In the genomic region with DNA sequence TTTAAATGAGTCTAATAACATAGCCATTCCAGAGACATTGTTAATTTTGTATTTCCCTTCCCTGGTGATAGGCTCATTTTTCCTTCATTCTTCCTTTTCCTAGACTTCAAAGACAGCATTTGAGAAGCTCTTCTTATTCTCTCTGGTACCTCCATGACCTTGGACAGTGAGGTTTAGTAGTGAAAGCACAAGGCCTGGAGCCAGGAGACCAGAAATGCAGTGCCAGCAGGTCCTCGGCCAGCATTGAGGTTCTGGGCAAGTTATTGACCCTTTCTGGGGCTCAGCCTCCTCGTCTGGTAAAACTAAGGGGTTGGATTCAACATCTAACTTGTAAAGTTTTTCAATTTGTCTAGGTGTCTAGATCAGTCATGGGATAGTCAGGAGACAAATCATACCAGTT, we compare ENCODE assay signal across 17 cellular contexts.
DNase-seq lines count a peak whose midpoint lies in the region; ATAC-seq and TF ChIP-seq lines count a peak whose summit lies in the region.
"Had no signal": no experiment of that assay in that cellular context is flagged by ENCODE, and none has a peak within 500 bp of the region (broad histone marks: within the 10 kb centered on the region; RNA-seq: fewer than 3 reads in every experiment).

No MANE protein-coding gene starts in this region.

- H3K9me3 Mint-ChIP-seq in dendritic cell treated with granulocyte-macrophage colony-stimulating factor and Interleukin-4, amounts not matched to agents 40 ng/mL and 50 ng/mL, for 4 days: no peaks in the 10 kb centered on the region
- H3K9me3 Mint-ChIP-seq: CD4-positive, alpha-beta T cell; CD8-positive, alpha-beta T cell had no signal

- H3K4me3 Mint-ChIP-seq in dendritic cell treated with granulocyte-macrophage colony-stimulating factor and Interleukin-4, amounts not matched to agents 40 ng/mL and 50 ng/mL, for 4 days: no peak overlapping the region
- H3K4me3 Mint-ChIP-seq: B cell; CD4-positive, alpha-beta T cell; CD8-positive, alpha-beta T cell had no signal

- ATAC-seq in left ventricle myocardium superior: peak; percentile 53
- ATAC-seq in Right ventricle myocardium inferior: no peak
- ATAC-seq in HG02938 (IDR thresholded peaks at IDR 0.05; ENCODE audit: unreplicated experiment): peak; percentile 10
- ATAC-seq: CD8-positive, alpha-beta T cell had no signal

- H3K36me3 Mint-ChIP-seq in dendritic cell treated with granulocyte-macrophage colony-stimulating factor and Interleukin-4, amounts not matched to agents 40 ng/mL and 50 ng/mL, for 4 days (ENCODE audit: low read depth): no peaks in the 10 kb centered on the region
- H3K36me3 Mint-ChIP-seq: CD8-positive, alpha-beta T cell had no signal

- no peak for TF ChIP-seq CTCF in parathyroid adenoma (IDR thresholded peaks at IDR 0.05)
- no peak for TF ChIP-seq CTCF in testis (IDR thresholded peaks at IDR 0.05)

- 30 to 39% methylated on average over 2 of the region's 2 CpGs for WGBS in testis, 2 donors

- H3K9ac ChIP-seq in parathyroid adenoma: no peak overlapping the region
- H3K9ac ChIP-seq: BLaER1 treated with 17β-estradiol and CSF1 and Interleukin-3, amounts not matched to agents 10 nM and 100 nM had no signal

- H3K4me3 ChIP-seq in parathyroid adenoma (ENCODE audit: low read depth, low read length): no peak overlapping the region
- H3K4me3 ChIP-seq in testis: no peak overlapping the region
- H3K4me3 ChIP-seq: BLaER1 treated with 17β-estradiol and CSF1 and Interleukin-3, amounts not matched to agents 10 nM and 100 nM had no signal

- no peaks in the 10 kb centered on the region for H3K27me3 Mint-ChIP-seq in dendritic cell treated with granulocyte-macrophage colony-stimulating factor and Interleukin-4, amounts not matched to agents 40 ng/mL and 50 ng/mL, for 4 days

- H3K4me1 ChIP-seq in parathyroid adenoma (no peaks in the 10 kb centered on the region), testis (no peaks in the 10 kb centered on the region)
- H3K4me1 ChIP-seq: Caco-2 had no signal

- no peaks in the 10 kb centered on the region for H3K36me3 ChIP-seq in parathyroid adenoma (ENCODE audit: control insufficient read depth, insufficient read depth, low read length)
- no peaks in the 10 kb centered on the region for H3K36me3 ChIP-seq in testis (ENCODE audit: low read depth, missing control alignments)
- H3K36me3 ChIP-seq: BLaER1 treated with 17β-estradiol and CSF1 and Interleukin-3, amounts not matched to agents 10 nM and 100 nM had no signal

- H3K9me3 ChIP-seq in parathyroid adenoma (ENCODE audit: control insufficient read depth, low read length) (no peaks in the 10 kb centered on the region), testis (no peaks in the 10 kb centered on the region)
- H3K9me3 ChIP-seq: Caco-2 had no signal

- TF ChIP-seq POLR2A in testis (IDR thresholded peaks at IDR 0.05): no peak

- DNase-seq in left ventricle myocardium superior: no peak
- DNase-seq in Right ventricle myocardium inferior (ENCODE audit: missing footprints): no peak
- DNase-seq in GM03348 (ENCODE audit: low spot score): no peak
- no peak for DNase-seq in cerebellar nuclear complex (lab: John Stamatoyannopoulos, UW)
- DNase-seq in testis: no peak
- DNase-seq: 8988T, DMS79 treated with DMSO at 0.1 percent for 48 hours, GF-D8 had no signal

- H3K27ac Mint-ChIP-seq in dendritic cell treated with granulocyte-macrophage colony-stimulating factor and Interleukin-4, amounts not matched to agents 40 ng/mL and 50 ng/mL, for 4 days: peak overlapping the region; percentile 7
- H3K27ac Mint-ChIP-seq: B cell; CD4-positive, alpha-beta T cell; CD8-positive, alpha-beta T cell had no signal

- intact Hi-C loops in left ventricle myocardium superior (cut with micrococcal nuclease) (no loop called here), Right ventricle myocardium inferior (cut with DNase I) (no loop called here), testis (cut with DNase I; ENCODE audit: low total_unique reads) (no loop called here)
- intact Hi-C loops in dendritic cell treated with granulocyte-macrophage colony-stimulating factor and Interleukin-4, amounts not matched to agents 40 ng/mL and 50 ng/mL, for 4 days (cut with micrococcal nuclease): no loop called here

- no peaks in the 10 kb centered on the region for H3K79me2 ChIP-seq in parathyroid adenoma

- H3K27ac ChIP-seq in parathyroid adenoma (no peak overlapping the region), testis (no peak overlapping the region)
- H3K27ac ChIP-seq: BLaER1 treated with 17β-estradiol and CSF1 and Interleukin-3, amounts not matched to agents 10 nM and 100 nM; C4-2B had no signal

- no peaks in the 10 kb centered on the region for H3K27me3 ChIP-seq in parathyroid adenoma (ENCODE audit: control insufficient read depth, insufficient read depth, low read length)
- H3K27me3 ChIP-seq in testis: no peaks in the 10 kb centered on the region
- H3K27me3 ChIP-seq: BLaER1 treated with 17β-estradiol and CSF1 and Interleukin-3, amounts not matched to agents 10 nM and 100 nM had no signal

- peaks cover 30% of the 10 kb centered on the region for H3K4me1 Mint-ChIP-seq in dendritic cell treated with granulocyte-macrophage colony-stimulating factor and Interleukin-4, amounts not matched to agents 40 ng/mL and 50 ng/mL, for 4 days (ENCODE audit: low read depth)
- H3K4me1 Mint-ChIP-seq: B cell had no signal

- H3K4me2 ChIP-seq in parathyroid adenoma (ENCODE audit: low read length): no peak overlapping the region

- peak overlapping the region; percentile 22 for H2AFZ ChIP-seq in parathyroid adenoma
